ENCODE assay signal across 1 cellular context in genomic region chr11:66592457-66593302, GRCh38.
A peak's percentile ranks its signal among the peaks of the same experiment; 100 is the strongest.
TF ChIP-seq lines count a peak whose summit lies in the region.

CCDC87 (minus strand) TSS chr11:66593063; CDS start chr11:66593015, 48 bp downstream.
CCS (plus strand) TSS chr11:66593185; CDS start chr11:66593262, 77 bp downstream.

TF ChIP-seq in HepG2, 621 proteins besides CTCF, POLR2A, EP300 and RAD21 (continued from another document and continues in another):
- no peak for TF ChIP-seq CEBPZ (IDR thresholded peaks at IDR 0.05; ENCODE audit: low read length)
- TF ChIP-seq, protein P1, sequence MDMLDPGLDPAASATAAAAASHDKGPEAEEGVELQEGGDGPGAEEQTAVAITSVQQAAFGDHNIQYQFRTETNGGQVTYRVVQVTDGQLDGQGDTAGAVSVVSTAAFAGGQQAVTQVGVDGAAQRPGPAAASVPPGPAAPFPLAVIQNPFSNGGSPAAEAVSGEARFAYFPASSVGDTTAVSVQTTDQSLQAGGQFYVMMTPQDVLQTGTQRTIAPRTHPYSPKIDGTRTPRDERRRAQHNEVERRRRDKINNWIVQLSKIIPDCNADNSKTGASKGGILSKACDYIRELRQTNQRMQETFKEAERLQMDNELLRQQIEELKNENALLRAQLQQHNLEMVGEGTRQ (IDR thresholded peaks at IDR 0.05; ENCODE audit: low read depth, low read length) = no peak
- TF ChIP-seq, protein P1 (CRISPR knock-in tag; IDR thresholded peaks at IDR 0.05; ENCODE audit: borderline replicate concordance) = peak; percentile 43; the same call in 1 of the 2 replicates
- TF ChIP-seq TCF7 (IDR thresholded peaks at IDR 0.05; ENCODE audit: low read depth) = no peak
- TF ChIP-seq ELF3 (CRISPR knock-in tag; IDR thresholded peaks at IDR 0.05) = no peak; the same call in 1 of the 2 replicates
- TF ChIP-seq MLLT10 (CRISPR knock-in tag; IDR thresholded peaks at IDR 0.05) = no peak
- TF ChIP-seq ZNF550 (CRISPR knock-in tag; IDR thresholded peaks at IDR 0.05; ENCODE audit: borderline replicate concordance) = no peak
- TF ChIP-seq, protein P2, sequence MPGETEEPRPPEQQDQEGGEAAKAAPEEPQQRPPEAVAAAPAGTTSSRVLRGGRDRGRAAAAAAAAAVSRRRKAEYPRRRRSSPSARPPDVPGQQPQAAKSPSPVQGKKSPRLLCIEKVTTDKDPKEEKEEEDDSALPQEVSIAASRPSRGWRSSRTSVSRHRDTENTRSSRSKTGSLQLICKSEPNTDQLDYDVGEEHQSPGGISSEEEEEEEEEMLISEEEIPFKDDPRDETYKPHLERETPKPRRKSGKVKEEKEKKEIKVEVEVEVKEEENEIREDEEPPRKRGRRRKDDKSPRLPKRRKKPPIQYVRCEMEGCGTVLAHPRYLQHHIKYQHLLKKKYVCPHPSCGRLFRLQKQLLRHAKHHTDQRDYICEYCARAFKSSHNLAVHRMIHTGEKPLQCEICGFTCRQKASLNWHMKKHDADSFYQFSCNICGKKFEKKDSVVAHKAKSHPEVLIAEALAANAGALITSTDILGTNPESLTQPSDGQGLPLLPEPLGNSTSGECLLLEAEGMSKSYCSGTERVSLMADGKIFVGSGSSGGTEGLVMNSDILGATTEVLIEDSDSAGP (CRISPR knock-in tag; IDR thresholded peaks at IDR 0.05; ENCODE audit: borderline replicate concordance) = peak; percentile 96
- TF ChIP-seq KDM1A (CRISPR knock-in tag; IDR thresholded peaks at IDR 0.05) = no peak
- 0 out of 2 replicates have a peak, but pooled peaks have one; percentile 43 for TF ChIP-seq ZNF468 (CRISPR knock-in tag; IDR thresholded peaks at IDR 0.05)
- TF ChIP-seq ZFP36L1 (CRISPR knock-in tag; IDR thresholded peaks at IDR 0.05) = no peak
- TF ChIP-seq ZMAT5 (CRISPR knock-in tag; IDR thresholded peaks at IDR 0.05; ENCODE audit: borderline replicate concordance, low read depth) = no peak
- no peak for TF ChIP-seq ZNF333 (CRISPR knock-in tag; IDR thresholded peaks at IDR 0.05; ENCODE audit: borderline replicate concordance)
- peak; percentile 64; the same call in 1 of the 2 replicates for TF ChIP-seq TP53 (CRISPR knock-in tag; conservative IDR thresholded peaks at IDR 0.05)
- no peak; the same call in none of the 2 replicates for TF ChIP-seq NFYB (CRISPR knock-in tag; IDR thresholded peaks at IDR 0.05)
- peak; percentile 89 for TF ChIP-seq KMT2A (CRISPR knock-in tag; IDR thresholded peaks at IDR 0.05)
- no peak for TF ChIP-seq CENPX (CRISPR knock-in tag; IDR thresholded peaks at IDR 0.05)
- TF ChIP-seq, protein P3, sequence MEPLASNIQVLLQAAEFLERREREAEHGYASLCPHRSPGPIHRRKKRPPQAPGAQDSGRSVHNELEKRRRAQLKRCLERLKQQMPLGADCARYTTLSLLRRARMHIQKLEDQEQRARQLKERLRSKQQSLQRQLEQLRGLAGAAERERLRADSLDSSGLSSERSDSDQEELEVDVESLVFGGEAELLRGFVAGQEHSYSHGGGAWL (CRISPR knock-in tag; IDR thresholded peaks at IDR 0.05) = peak; percentile 55; the same call in 1 of the 2 replicates
- peak; percentile 59; the same call in 1 of the 2 replicates for TF ChIP-seq THAP11 (CRISPR knock-in tag; IDR thresholded peaks at IDR 0.05)
- TF ChIP-seq ZNF451 (CRISPR knock-in tag; IDR thresholded peaks at IDR 0.05) = no peak; the same call in 1 of the 2 replicates
- TF ChIP-seq ZNF431 (CRISPR knock-in tag; IDR thresholded peaks at IDR 0.05; ENCODE audit: borderline replicate concordance, low read depth) = peak; percentile 61
- TF ChIP-seq ZNF589 (CRISPR knock-in tag; conservative IDR thresholded peaks at IDR 0.05) = no peak
- no peak for TF ChIP-seq ZNF644 (CRISPR knock-in tag; IDR thresholded peaks at IDR 0.05; ENCODE audit: low read depth)
- TF ChIP-seq ZNF12 (CRISPR knock-in tag; IDR thresholded peaks at IDR 0.05) = peak; percentile 13; the same call in 1 of the 2 replicates
- TF ChIP-seq GPN1 (CRISPR knock-in tag; IDR thresholded peaks at IDR 0.05; ENCODE audit: borderline replicate concordance) = no peak
- no peak for TF ChIP-seq ZNF7 (CRISPR knock-in tag; IDR thresholded peaks at IDR 0.05)
- TF ChIP-seq ZBTB38 (CRISPR knock-in tag; IDR thresholded peaks at IDR 0.05) = peak; percentile 99
- TF ChIP-seq ZNF879 (CRISPR knock-in tag; IDR thresholded peaks at IDR 0.05) = no peak
- TF ChIP-seq STAT5B (CRISPR knock-in tag; IDR thresholded peaks at IDR 0.05) = 0 out of 2 replicates have a peak, but pooled peaks have one; percentile 22
- no peak for TF ChIP-seq ZNF180 (CRISPR knock-in tag; IDR thresholded peaks at IDR 0.05; ENCODE audit: borderline replicate concordance, low read depth)
- no peak for TF ChIP-seq RFX5 (IDR thresholded peaks at IDR 0.05; ENCODE audit: low read depth, low read length)
- TF ChIP-seq ZBTB33 (CRISPR knock-in tag; IDR thresholded peaks at IDR 0.05) = peak; percentile 60
- 0 out of 2 replicates have a peak, but pooled peaks have one; percentile 68 for TF ChIP-seq ZC3H4 (CRISPR knock-in tag; IDR thresholded peaks at IDR 0.05; ENCODE audit: borderline replicate concordance)
- TF ChIP-seq TBL1XR1 (IDR thresholded peaks at IDR 0.05; ENCODE audit: borderline replicate concordance, low read length, partially characterized antibody) = no peak
- peak; percentile 80; the same call in 1 of the 2 replicates for TF ChIP-seq NAIF1 (CRISPR knock-in tag; IDR thresholded peaks at IDR 0.05; ENCODE audit: borderline replicate concordance)
- TF ChIP-seq ZFYVE20 (CRISPR knock-in tag; IDR thresholded peaks at IDR 0.05; ENCODE audit: borderline replicate concordance, low read depth) = no peak
- TF ChIP-seq ZNF251 (CRISPR knock-in tag; IDR thresholded peaks at IDR 0.05) = no peak
- peak; percentile 72 for TF ChIP-seq ZC3H13 (CRISPR knock-in tag; IDR thresholded peaks at IDR 0.05)
- TF ChIP-seq ZNF350 (CRISPR knock-in tag; IDR thresholded peaks at IDR 0.05; ENCODE audit: borderline replicate concordance, low read depth) = peak; percentile 87; the same call in 1 of the 2 replicates
- TF ChIP-seq, protein P4, sequence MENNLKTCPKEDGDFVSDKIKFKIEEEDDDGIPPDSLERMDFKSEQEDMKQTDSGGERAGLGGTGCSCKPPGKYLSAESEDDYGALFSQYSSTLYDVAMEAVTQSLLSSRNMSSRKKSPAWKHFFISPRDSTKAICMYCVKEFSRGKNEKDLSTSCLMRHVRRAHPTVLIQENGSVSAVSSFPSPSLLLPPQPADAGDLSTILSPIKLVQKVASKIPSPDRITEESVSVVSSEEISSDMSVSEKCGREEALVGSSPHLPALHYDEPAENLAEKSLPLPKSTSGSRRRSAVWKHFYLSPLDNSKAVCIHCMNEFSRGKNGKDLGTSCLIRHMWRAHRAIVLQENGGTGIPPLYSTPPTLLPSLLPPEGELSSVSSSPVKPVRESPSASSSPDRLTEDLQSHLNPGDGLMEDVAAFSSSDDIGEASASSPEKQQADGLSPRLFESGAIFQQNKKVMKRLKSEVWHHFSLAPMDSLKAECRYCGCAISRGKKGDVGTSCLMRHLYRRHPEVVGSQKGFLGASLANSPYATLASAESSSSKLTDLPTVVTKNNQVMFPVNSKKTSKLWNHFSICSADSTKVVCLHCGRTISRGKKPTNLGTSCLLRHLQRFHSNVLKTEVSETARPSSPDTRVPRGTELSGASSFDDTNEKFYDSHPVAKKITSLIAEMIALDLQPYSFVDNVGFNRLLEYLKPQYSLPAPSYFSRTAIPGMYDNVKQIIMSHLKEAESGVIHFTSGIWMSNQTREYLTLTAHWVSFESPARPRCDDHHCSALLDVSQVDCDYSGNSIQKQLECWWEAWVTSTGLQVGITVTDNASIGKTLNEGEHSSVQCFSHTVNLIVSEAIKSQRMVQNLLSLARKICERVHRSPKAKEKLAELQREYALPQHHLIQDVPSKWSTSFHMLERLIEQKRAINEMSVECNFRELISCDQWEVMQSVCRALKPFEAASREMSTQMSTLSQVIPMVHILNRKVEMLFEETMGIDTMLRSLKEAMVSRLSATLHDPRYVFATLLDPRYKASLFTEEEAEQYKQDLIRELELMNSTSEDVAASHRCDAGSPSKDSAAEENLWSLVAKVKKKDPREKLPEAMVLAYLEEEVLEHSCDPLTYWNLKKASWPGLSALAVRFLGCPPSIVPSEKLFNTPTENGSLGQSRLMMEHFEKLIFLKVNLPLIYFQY (CRISPR knock-in tag; IDR thresholded peaks at IDR 0.05; ENCODE audit: borderline replicate concordance) = peak; percentile 54; the same call in 1 of the 2 replicates
- TF ChIP-seq UBTF (CRISPR knock-in tag; IDR thresholded peaks at IDR 0.05) = peak; percentile 73
- no peak for TF ChIP-seq ZEB1 (IDR thresholded peaks at IDR 0.05; ENCODE audit: insufficient replicate concordance, low read depth)
- TF ChIP-seq MAFF (IDR thresholded peaks at IDR 0.05; ENCODE audit: low read depth, low read length) = no peak
- peak; percentile 68; the same call in 1 of the 2 replicates for TF ChIP-seq TARDBP (CRISPR knock-in tag; IDR thresholded peaks at IDR 0.05)
- TF ChIP-seq SRY (CRISPR knock-in tag; IDR thresholded peaks at IDR 0.05) = peak; percentile 17; the same call in 1 of the 2 replicates
- TF ChIP-seq EHMT2 (IDR thresholded peaks at IDR 0.05; ENCODE audit: borderline replicate concordance, low read depth, low read length) = no peak
- peak; percentile 43; the same call in 1 of the 2 replicates for TF ChIP-seq TMF1 (CRISPR knock-in tag; IDR thresholded peaks at IDR 0.05; ENCODE audit: low read depth)
- TF ChIP-seq HHEX (CRISPR knock-in tag; IDR thresholded peaks at IDR 0.05) = no peak
- no peak for TF ChIP-seq ATF5 (CRISPR knock-in tag; IDR thresholded peaks at IDR 0.05; ENCODE audit: low read depth)
- TF ChIP-seq PLRG1 (conservative IDR thresholded peaks at IDR 0.05) = no peak
- TF ChIP-seq PHF5A (CRISPR knock-in tag; IDR thresholded peaks at IDR 0.05; ENCODE audit: low read depth, unreplicated experiment) = peak; percentile 66
- no peak; the same call in 1 of the 2 replicates for TF ChIP-seq ZNF746 (CRISPR knock-in tag; IDR thresholded peaks at IDR 0.05)
- TF ChIP-seq ZNF660 (CRISPR knock-in tag; IDR thresholded peaks at IDR 0.05; ENCODE audit: borderline replicate concordance, low read depth) = no peak
